In genomic region chr10:57891201-57892006, GRCh38 we compare ENCODE assay signal across 16 cellular contexts.
"Had no signal": no experiment of that assay in that cellular context is flagged by ENCODE, and none has a peak within 500 bp of the region (broad histone marks: within the 10 kb centered on the region; RNA-seq: fewer than 3 reads in every experiment).

No MANE protein-coding gene starts in this region.

- H3K9me3 ChIP-seq: psoas muscle had no signal

- DNase-seq: activated B cell treated with CpG ODN at 0.5 μM for 24 hours; activated CD4-positive, alpha-beta T cell treated with anti-CD3 and anti-CD28 coated beads for 48 hours; activated CD8-positive, alpha-beta T cell treated with anti-CD3 and anti-CD28 coated beads for 36 hours; activated gamma-delta T cell; activated T-cell treated with anti-CD3 and anti-CD28 coated beads, Interleukin-2, amount 50 U/mL, for 48 hours; central memory CD4-positive, alpha-beta T cell; effector memory CD4-positive, alpha-beta T cell; foreskin keratinocyte; glutamatergic neuron; mammary epithelial cell; naive B cell; psoas muscle had no signal

- H3K36me3 ChIP-seq: neural progenitor cell had no signal

- H3K27ac ChIP-seq: coronary artery, foreskin keratinocyte, neural progenitor cell, psoas muscle had no signal

- H3K9ac ChIP-seq: neural progenitor cell had no signal

- H3K27me3 ChIP-seq: foreskin keratinocyte, neural progenitor cell had no signal

- ATAC-seq: activated CD8-positive, alpha-beta T cell treated with anti-CD3 and anti-CD28 coated beads for 36 hours; activated naive CD4-positive, alpha-beta T cell treated with anti-CD3 and anti-CD28 coated beads, Interleukin-2, amount 50 U/mL, for 72 hours; foreskin keratinocyte; psoas muscle; stimulated activated memory B cell treated with anti-CD40 and anti-IgM and Interleukin-4, amounts not matched to agents 10 μg/mL and 1 μg/mL and 100 μg/mL, for 72 hours had no signal

- H3K4me1 ChIP-seq: foreskin keratinocyte, neural progenitor cell, psoas muscle had no signal

- H3K4me3 ChIP-seq: coronary artery, neural progenitor cell, psoas muscle had no signal
